In the genomic region with DNA sequence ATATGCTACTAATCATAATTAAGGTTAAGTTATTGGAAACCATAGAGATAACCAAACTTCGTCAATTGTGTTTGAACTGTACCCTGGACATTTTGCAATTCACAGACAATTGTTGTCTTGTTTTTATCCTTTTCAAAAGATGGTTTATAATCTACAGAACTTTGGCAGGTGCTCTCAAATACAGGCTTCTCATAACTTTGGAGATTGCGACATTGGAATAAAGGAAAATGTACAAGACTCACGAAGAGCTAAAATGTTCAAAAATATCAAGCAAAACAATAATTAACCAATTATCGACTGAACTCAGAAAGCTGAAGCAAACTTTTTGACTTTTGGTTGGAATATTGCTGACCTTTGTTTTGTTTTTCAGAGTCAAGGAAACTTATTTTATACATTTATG, we compare ENCODE assay signal across 8 cellular contexts.
"Had no signal": no experiment of that assay in that cellular context is flagged by ENCODE, and none has a peak within 500 bp of the region (broad histone marks: within the 10 kb centered on the region; RNA-seq: fewer than 3 reads in every experiment).

No MANE protein-coding gene starts in this region.

- H3K36me3 ChIP-seq: HAP-1 had no signal

- H2AFZ ChIP-seq: GM23248 had no signal

- H3K4me2 ChIP-seq: KMS-11 had no signal

- H3K9me3 ChIP-seq: HAP-1 had no signal

- H3K9ac ChIP-seq: GM23248, KMS-11 had no signal

- DNase-seq: GM23248, GOT3, H7, Karpas-422, KBM-7 had no signal

- H3K4me3 ChIP-seq: GM23248, HAP-1 had no signal

- H3K27ac ChIP-seq: GM23248, HL-60, KMS-11 had no signal
